ENCODE assay signal across 14 cellular contexts in genomic region chr11:107853070-107853469, GRCh38. TPM values are rescaled to one million over a fixed set of nuclear protein-coding genes. Genes with fewer than 3 reads are reported as not detected.
DNase-seq lines count a peak whose midpoint lies in the region; ATAC-seq and TF ChIP-seq lines count a peak whose summit lies in the region.
"Had no signal": no experiment of that assay in that cellular context is flagged by ENCODE, and none has a peak within 500 bp of the region (broad histone marks: within the 10 kb centered on the region; RNA-seq: fewer than 3 reads in every experiment).

No MANE protein-coding gene starts in this region.

- WGBS in transverse colon (ENCODE audit: low coverage in 1 of 2), 2 donors = 76 to 100% methylated on average over 1 to 6 of the region's 6 CpGs
- 91 to 97% methylated on average over 6 of the region's 6 CpGs for WGBS in tibial nerve, 2 donors

- TF ChIP-seq CTCF in MCF 10A (IDR thresholded peaks at IDR 0.05; ENCODE audit: unreplicated experiment) = no peak
- no peak for TF ChIP-seq CTCF in breast epithelium (IDR thresholded peaks at IDR 0.05)
- TF ChIP-seq CTCF in colonic mucosa (IDR thresholded peaks at IDR 0.05) = no peak
- TF ChIP-seq CTCF in mucosa of descending colon (IDR thresholded peaks at IDR 0.05) = no peak
- no peak for TF ChIP-seq CTCF in transverse colon (IDR thresholded peaks at IDR 0.05)
- TF ChIP-seq CTCF in tibial nerve (IDR thresholded peaks at IDR 0.05) = no peak

- no peaks in the 10 kb centered on the region for H3K27me3 Mint-ChIP-seq in MCF 10A (ENCODE audit: insufficient read depth, unreplicated experiment)
- H3K27me3 Mint-ChIP-seq: B cell, IgD-negative memory B cell had no signal

- CTCF ChIA-PET in MCF 10A (lab: Yijun Ruan, JAX) = interaction anchor here (0.6 to 1.1 kb wide), 3 partner anchors 12 to 1587 kb away, joined by 3 read pairs; no protein-coding TSS in a partner anchor

- TF ChIP-seq POLR2A in breast epithelium (IDR thresholded peaks at IDR 0.05) (no peak), transverse colon (IDR thresholded peaks at IDR 0.05) (no peak), tibial nerve (IDR thresholded peaks at IDR 0.05) (no peak)

- H3K4me3 ChIP-seq in breast epithelium (no peak overlapping the region), colonic mucosa (no peak overlapping the region), mucosa of descending colon (no peak overlapping the region), transverse colon (no peak overlapping the region), tibial nerve (no peak overlapping the region)
- H3K4me3 ChIP-seq: BLaER1 treated with 17β-estradiol and CSF1 and Interleukin-3, amounts not matched to agents 10 nM and 100 nM had no signal

- peaks cover 47% of the 10 kb centered on the region for H3K4me1 Mint-ChIP-seq in MCF 10A (ENCODE audit: insufficient read depth, unreplicated experiment)

- H3K36me3 Mint-ChIP-seq in MCF 10A (ENCODE audit: insufficient read depth, unreplicated experiment) = peaks cover 13% of the 10 kb centered on the region

- H3K27me3 ChIP-seq in breast epithelium = no peaks in the 10 kb centered on the region
- no peaks in the 10 kb centered on the region for H3K27me3 ChIP-seq in colonic mucosa
- H3K27me3 ChIP-seq in transverse colon = no peaks in the 10 kb centered on the region
- peaks cover 0 to 4% of the 10 kb centered on the region in 2 donors for H3K27me3 ChIP-seq in tibial nerve
- H3K27me3 ChIP-seq: BLaER1 treated with 17β-estradiol and CSF1 and Interleukin-3, amounts not matched to agents 10 nM and 100 nM had no signal

- DNase-seq in MCF 10A (ENCODE audit: unreplicated experiment) (no peak), breast epithelium (ENCODE audit: low spot score in 2 of 2) (no peak), colonic mucosa (no peak), mucosa of descending colon (no peak), transverse colon (no peak), islet precursor cell (no peak), tibial nerve (ENCODE audit: low spot score in 2 of 2) (no peak)
- DNase-seq: CD8-positive, alpha-beta T cell; H9 had no signal

- no peaks in the 10 kb centered on the region for H3K9me3 Mint-ChIP-seq in MCF 10A (ENCODE audit: unreplicated experiment)
- H3K9me3 Mint-ChIP-seq: CD8-positive, alpha-beta T cell; H9; IgD-negative memory B cell had no signal

- peak; percentile 43 for ATAC-seq in mucosa of descending colon
- ATAC-seq in HG02981 (IDR thresholded peaks at IDR 0.05; ENCODE audit: unreplicated experiment) = no peak
- ATAC-seq: CD8-positive, alpha-beta T cell; HepG2 had no signal

- BruUV-seq in MCF 10A (replicated peaks; lab: Mats Ljungman, UMichigan) = no TSS peak

- peak overlapping the region; percentile 11 for H3K27ac Mint-ChIP-seq in MCF 10A (ENCODE audit: low read depth, unreplicated experiment)
- H3K27ac Mint-ChIP-seq: B cell; CD8-positive, alpha-beta T cell; H9; IgD-negative memory B cell had no signal

- H3K4me1 ChIP-seq in breast epithelium = no peaks in the 10 kb centered on the region
- H3K4me1 ChIP-seq in colonic mucosa = no peaks in the 10 kb centered on the region
- H3K4me1 ChIP-seq in mucosa of descending colon (ENCODE audit: low read depth) = peaks cover 12% of the 10 kb centered on the region
- peaks cover 0 to 35% (median 7%) of the 10 kb centered on the region in 4 donors for H3K4me1 ChIP-seq in transverse colon
- H3K4me1 ChIP-seq in tibial nerve = peaks cover 0 to 12% (median 3%) of the 10 kb centered on the region in 4 donors

- POLR2A ChIA-PET in MCF 10A (lab: Yijun Ruan, JAX) = interaction anchor here (1.4 to 8.3 kb wide), 2 partner anchors 12 to 22 kb away, joined by 6 to 95 read pairs; no protein-coding TSS in a partner anchor

- H3K36me3 ChIP-seq in breast epithelium = no peaks in the 10 kb centered on the region
- H3K36me3 ChIP-seq in colonic mucosa = no peaks in the 10 kb centered on the region
- no peaks in the 10 kb centered on the region for H3K36me3 ChIP-seq in mucosa of descending colon (ENCODE audit: low read depth)
- no peaks in the 10 kb centered on the region for H3K36me3 ChIP-seq in transverse colon
- H3K36me3 ChIP-seq in tibial nerve = no peaks in the 10 kb centered on the region

- H3K27ac ChIP-seq in breast epithelium = no peak overlapping the region
- peak overlapping the region; percentile 3 for H3K27ac ChIP-seq in colonic mucosa
- H3K27ac ChIP-seq in transverse colon = peak overlapping the region; percentile 70 to 77 (median 74)
- H3K27ac ChIP-seq in tibial nerve = no peak overlapping the region
- H3K27ac ChIP-seq: BLaER1 treated with 17β-estradiol and CSF1 and Interleukin-3, amounts not matched to agents 10 nM and 100 nM had no signal

- H3K4me3 Mint-ChIP-seq in MCF 10A (ENCODE audit: unreplicated experiment) = no peak overlapping the region
- H3K4me3 Mint-ChIP-seq: B cell; CD8-positive, alpha-beta T cell; H9; IgD-negative memory B cell had no signal

- in situ Hi-C loops in transverse colon (cut with MboI; ENCODE audit: low pct_ligation_motif_present in 1 of 4, low pct_unique_long_range_greater_than_20kb in 1 of 4, low sequenced_read_pairs in 3 of 4) = no loop called here

- TF ChIP-seq EP300 in transverse colon (IDR thresholded peaks at IDR 0.05; ENCODE audit: low read depth) (no peak), tibial nerve (IDR thresholded peaks at IDR 0.05) (no peak)

- intact Hi-C loops in MCF 10A (cut with micrococcal nuclease) (no loop called here), breast epithelium (cut with DNase I; ENCODE audit: low total_unique reads) (no loop called here), colonic mucosa (cut with DNase I) (loop anchor here (10.0 kb wide), 1 partner anchor 48 kb away; no protein-coding TSS in a partner anchor), mucosa of descending colon (cut with DNase I, micrococcal nuclease) (no loop called here), transverse colon (cut with DNase I; ENCODE audit: low total_unique reads) (no loop called here)

- no peak overlapping the region for H3K9ac ChIP-seq in colonic mucosa (ENCODE audit: low read depth in 2 of 2, low read length in 2 of 2)
- H3K9ac ChIP-seq: BLaER1 treated with 17β-estradiol and CSF1 and Interleukin-3, amounts not matched to agents 10 nM and 100 nM had no signal

- H3K9me3 ChIP-seq in breast epithelium (no peaks in the 10 kb centered on the region), colonic mucosa (no peaks in the 10 kb centered on the region), mucosa of descending colon (no peaks in the 10 kb centered on the region), transverse colon (no peaks in the 10 kb centered on the region), tibial nerve (no peaks in the 10 kb centered on the region)

RNA-seq across cellular contexts. Expression of gene SLC35F2, which starts 5.5 kb away (rescaled TPM):
- total RNA-seq in MCF 10A (2022) = 40.3 and 62.4 TPM in 2 replicates
- total RNA-seq in breast epithelium = 1 to 10 TPM; 5.7 to 6.9 (median 5.8) TPM
- 10 to 100 TPM; 26.3 to 31.9 TPM for total RNA-seq in colonic mucosa
- total RNA-seq in mucosa of descending colon = 10 to 100 TPM; 13.2 to 32.7 (median 31.6) TPM
- 10 to 100 TPM in 3 of 4 donors, 1 to 10 TPM in 1; 2.2 to 29.2 (median 18.8) TPM for total RNA-seq in transverse colon
- total RNA-seq in tibial nerve = 10 to 100 TPM in 1 of 4 donors, 1 to 10 TPM in 3; 3.7 to 15.5 (median 5.6) TPM

Comparison
In these comparisons a context has a peak if more than half of its experiments do, and no peak if none do; other contexts are left out.
1. H3K27ac ChIP-seq: peak in colonic mucosa (single experiment) and transverse colon (4 of 4); none in breast epithelium (0 of 2) and tibial nerve (0 of 4).